Comparison of ENCODE assay signal across 1 cellular context in the genomic region with DNA sequence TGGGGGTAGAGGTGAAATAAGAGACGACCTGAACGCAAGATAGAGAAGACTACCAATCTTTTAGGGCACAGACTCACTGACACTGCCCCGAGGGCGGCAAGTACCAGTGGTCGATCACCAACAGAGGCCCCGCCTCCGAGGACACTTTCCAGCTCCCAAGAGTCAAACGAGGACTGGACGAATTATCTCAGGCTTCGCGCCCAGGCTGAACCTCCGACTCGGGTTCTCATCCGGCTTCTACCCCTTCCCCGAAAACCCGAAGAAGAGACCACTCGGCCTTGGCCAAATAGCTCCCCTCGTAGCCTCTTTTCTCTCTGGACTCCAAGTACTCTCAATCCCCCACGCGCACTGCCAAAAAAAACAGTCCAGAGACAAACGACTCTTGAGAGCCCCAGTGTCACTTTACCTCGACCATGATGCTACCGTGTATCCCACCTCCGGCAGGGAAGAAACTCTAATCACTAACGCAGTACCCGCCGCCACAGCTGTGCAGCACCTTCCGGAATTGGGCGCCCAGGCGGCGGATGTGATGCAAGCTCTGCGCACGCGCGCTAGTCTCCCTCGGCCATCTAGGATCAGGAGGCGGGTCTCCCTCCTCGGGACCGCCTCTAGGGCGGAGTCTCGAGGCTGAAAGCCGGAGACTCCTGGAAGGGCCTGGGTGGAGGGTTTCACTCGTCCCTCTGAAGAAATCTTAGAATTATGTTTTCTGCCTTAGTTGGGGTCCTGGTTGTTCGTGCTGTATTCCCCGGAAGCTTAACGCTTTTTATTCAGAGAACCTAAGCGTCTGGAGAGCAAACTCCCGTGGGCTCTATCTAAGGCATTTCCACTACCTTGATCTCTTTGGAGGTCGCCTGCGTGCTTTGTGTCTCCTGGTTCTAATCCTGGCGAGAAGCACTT.
TF ChIP-seq lines count a peak whose summit lies in the region.

A gene (minus strand): TSS at position 507 of the 897 bp plus-strand sequence. CDS start 92 bp downstream, at position 415.

TF ChIP-seq in HepG2, 621 proteins besides CTCF, POLR2A, EP300 and RAD21 (continued from another document and continues in another):
- TF ChIP-seq, protein P1, sequence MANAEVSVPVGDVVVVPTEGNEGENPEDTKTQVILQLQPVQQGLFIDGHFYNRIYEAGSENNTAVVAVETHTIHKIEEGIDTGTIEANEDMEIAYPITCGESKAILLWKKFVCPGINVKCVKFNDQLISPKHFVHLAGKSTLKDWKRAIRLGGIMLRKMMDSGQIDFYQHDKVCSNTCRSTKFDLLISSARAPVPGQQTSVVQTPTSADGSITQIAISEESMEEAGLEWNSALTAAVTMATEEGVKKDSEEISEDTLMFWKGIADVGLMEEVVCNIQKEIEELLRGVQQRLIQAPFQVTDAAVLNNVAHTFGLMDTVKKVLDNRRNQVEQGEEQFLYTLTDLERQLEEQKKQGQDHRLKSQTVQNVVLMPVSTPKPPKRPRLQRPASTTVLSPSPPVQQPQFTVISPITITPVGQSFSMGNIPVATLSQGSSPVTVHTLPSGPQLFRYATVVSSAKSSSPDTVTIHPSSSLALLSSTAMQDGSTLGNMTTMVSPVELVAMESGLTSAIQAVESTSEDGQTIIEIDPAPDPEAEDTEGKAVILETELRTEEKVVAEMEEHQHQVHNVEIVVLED (CRISPR knock-in tag; IDR thresholded peaks at IDR 0.05; ENCODE audit: borderline replicate concordance): peak; percentile 38; the same call in 1 of the 2 replicates
- TF ChIP-seq, protein P2, sequence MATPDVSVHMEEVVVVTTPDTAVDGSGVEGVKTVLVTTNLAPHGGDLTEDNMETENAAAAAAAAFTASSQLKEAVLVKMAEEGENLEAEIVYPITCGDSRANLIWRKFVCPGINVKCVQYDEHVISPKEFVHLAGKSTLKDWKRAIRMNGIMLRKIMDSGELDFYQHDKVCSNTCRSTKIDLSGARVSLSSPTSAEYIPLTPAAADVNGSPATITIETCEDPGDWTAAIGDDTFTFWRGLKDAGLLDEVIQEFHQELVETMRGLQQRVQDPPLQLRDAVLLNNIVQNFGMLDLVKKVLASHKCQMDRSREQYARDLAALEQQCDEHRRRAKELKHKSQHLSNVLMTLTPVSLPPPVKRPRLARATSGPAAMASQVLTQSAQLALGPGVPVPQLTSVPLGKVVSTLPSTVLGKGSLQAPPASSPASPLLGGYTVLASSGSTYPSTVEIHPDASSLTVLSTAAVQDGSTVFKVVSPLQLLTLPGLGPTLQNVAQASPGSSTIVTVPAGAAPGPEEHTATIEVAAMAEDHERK (CRISPR knock-in tag; IDR thresholded peaks at IDR 0.05; ENCODE audit: low read depth): no peak
- TF ChIP-seq, protein P3, sequence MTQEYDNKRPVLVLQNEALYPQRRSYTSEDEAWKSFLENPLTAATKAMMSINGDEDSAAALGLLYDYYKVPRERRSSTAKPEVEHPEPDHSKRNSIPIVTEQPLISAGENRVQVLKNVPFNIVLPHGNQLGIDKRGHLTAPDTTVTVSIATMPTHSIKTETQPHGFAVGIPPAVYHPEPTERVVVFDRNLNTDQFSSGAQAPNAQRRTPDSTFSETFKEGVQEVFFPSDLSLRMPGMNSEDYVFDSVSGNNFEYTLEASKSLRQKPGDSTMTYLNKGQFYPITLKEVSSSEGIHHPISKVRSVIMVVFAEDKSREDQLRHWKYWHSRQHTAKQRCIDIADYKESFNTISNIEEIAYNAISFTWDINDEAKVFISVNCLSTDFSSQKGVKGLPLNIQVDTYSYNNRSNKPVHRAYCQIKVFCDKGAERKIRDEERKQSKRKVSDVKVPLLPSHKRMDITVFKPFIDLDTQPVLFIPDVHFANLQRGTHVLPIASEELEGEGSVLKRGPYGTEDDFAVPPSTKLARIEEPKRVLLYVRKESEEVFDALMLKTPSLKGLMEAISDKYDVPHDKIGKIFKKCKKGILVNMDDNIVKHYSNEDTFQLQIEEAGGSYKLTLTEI (CRISPR knock-in tag; conservative IDR thresholded peaks at IDR 0.05): no peak
- TF ChIP-seq KMT2B (CRISPR knock-in tag; IDR thresholded peaks at IDR 0.05) (peak; percentile 84), ZBTB7B (CRISPR knock-in tag; IDR thresholded peaks at IDR 0.05) (no peak), SP2 (CRISPR knock-in tag; IDR thresholded peaks at IDR 0.05) (no peak), ARHGAP35 (CRISPR knock-in tag; IDR thresholded peaks at IDR 0.05; ENCODE audit: borderline replicate concordance) (no peak), ZNF558 (CRISPR knock-in tag; IDR thresholded peaks at IDR 0.05; ENCODE audit: borderline replicate concordance) (no peak), MEIS2 (CRISPR knock-in tag; IDR thresholded peaks at IDR 0.05) (no peak), NBN (conservative IDR thresholded peaks at IDR 0.05) (no peak), KDM4B (CRISPR knock-in tag; IDR thresholded peaks at IDR 0.05) (no peak), ZNF207 (IDR thresholded peaks at IDR 0.05; ENCODE audit: borderline replicate concordance) (no peak), KAT8 (CRISPR knock-in tag; IDR thresholded peaks at IDR 0.05) (peak; percentile 93), NCOR1 (IDR thresholded peaks at IDR 0.05; ENCODE audit: borderline replicate concordance, low read length) (no peak), ZNF564 (CRISPR knock-in tag; IDR thresholded peaks at IDR 0.05) (no peak), NCOA2 (CRISPR knock-in tag; IDR thresholded peaks at IDR 0.05) (no peak), HMGA1 (CRISPR knock-in tag; conservative IDR thresholded peaks at IDR 0.05) (no peak), ESRRA (CRISPR knock-in tag; IDR thresholded peaks at IDR 0.05; ENCODE audit: low read depth) (no peak), SRF (IDR thresholded peaks at IDR 0.05; ENCODE audit: low read depth, low read length) (no peak), YY1 (IDR thresholded peaks at IDR 0.05; ENCODE audit: insufficient read depth, insufficient replicate concordance, low read depth, low read length) (peak; percentile 52), ZNF460 (CRISPR knock-in tag; IDR thresholded peaks at IDR 0.05; ENCODE audit: borderline replicate concordance) (no peak), NFIC (IDR thresholded peaks at IDR 0.05; ENCODE audit: low read length) (no peak), XBP1 (CRISPR knock-in tag; IDR thresholded peaks at IDR 0.05) (no peak), ZNF337 (CRISPR knock-in tag; IDR thresholded peaks at IDR 0.05; ENCODE audit: borderline replicate concordance, low read depth) (peak; percentile 50; the same call in 1 of the 2 replicates), ZFAT (CRISPR knock-in tag; conservative IDR thresholded peaks at IDR 0.05) (no peak), FOSL2 (CRISPR knock-in tag; IDR thresholded peaks at IDR 0.05) (0 out of 2 replicates have a peak, but pooled peaks have one; percentile 10), ZNF557 (CRISPR knock-in tag; IDR thresholded peaks at IDR 0.05) (no peak), IRX3 (CRISPR knock-in tag; IDR thresholded peaks at IDR 0.05; ENCODE audit: borderline replicate concordance, low read depth) (no peak), MIER3 (CRISPR knock-in tag; IDR thresholded peaks at IDR 0.05; ENCODE audit: borderline replicate concordance) (no peak), PAF1 (CRISPR knock-in tag; IDR thresholded peaks at IDR 0.05) (no peak), NCOA5 (CRISPR knock-in tag; IDR thresholded peaks at IDR 0.05) (no peak), EEA1 (CRISPR knock-in tag; IDR thresholded peaks at IDR 0.05; ENCODE audit: borderline replicate concordance) (no peak), ZFY (CRISPR knock-in tag; IDR thresholded peaks at IDR 0.05) (peak; percentile 71), MLLT10 (CRISPR knock-in tag; IDR thresholded peaks at IDR 0.05) (no peak), GFI1 (CRISPR knock-in tag; IDR thresholded peaks at IDR 0.05; ENCODE audit: borderline replicate concordance) (no peak)
- TF ChIP-seq, protein P4, sequence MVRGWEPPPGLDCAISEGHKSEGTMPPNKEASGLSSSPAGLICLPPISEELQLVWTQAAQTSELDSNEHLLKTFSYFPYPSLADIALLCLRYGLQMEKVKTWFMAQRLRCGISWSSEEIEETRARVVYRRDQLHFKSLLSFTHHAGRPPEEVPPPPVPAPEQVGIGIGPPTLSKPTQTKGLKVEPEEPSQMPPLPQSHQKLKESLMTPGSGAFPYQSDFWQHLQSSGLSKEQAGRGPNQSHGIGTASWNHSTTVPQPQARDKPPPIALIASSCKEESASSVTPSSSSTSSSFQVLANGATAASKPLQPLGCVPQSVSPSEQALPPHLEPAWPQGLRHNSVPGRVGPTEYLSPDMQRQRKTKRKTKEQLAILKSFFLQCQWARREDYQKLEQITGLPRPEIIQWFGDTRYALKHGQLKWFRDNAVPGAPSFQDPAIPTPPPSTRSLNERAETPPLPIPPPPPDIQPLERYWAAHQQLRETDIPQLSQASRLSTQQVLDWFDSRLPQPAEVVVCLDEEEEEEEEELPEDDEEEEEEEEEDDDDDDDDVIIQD (CRISPR knock-in tag; IDR thresholded peaks at IDR 0.05; ENCODE audit: low read depth): 0 out of 2 replicates have a peak, but pooled peaks have one; percentile 52
- TF ChIP-seq, protein P5, sequence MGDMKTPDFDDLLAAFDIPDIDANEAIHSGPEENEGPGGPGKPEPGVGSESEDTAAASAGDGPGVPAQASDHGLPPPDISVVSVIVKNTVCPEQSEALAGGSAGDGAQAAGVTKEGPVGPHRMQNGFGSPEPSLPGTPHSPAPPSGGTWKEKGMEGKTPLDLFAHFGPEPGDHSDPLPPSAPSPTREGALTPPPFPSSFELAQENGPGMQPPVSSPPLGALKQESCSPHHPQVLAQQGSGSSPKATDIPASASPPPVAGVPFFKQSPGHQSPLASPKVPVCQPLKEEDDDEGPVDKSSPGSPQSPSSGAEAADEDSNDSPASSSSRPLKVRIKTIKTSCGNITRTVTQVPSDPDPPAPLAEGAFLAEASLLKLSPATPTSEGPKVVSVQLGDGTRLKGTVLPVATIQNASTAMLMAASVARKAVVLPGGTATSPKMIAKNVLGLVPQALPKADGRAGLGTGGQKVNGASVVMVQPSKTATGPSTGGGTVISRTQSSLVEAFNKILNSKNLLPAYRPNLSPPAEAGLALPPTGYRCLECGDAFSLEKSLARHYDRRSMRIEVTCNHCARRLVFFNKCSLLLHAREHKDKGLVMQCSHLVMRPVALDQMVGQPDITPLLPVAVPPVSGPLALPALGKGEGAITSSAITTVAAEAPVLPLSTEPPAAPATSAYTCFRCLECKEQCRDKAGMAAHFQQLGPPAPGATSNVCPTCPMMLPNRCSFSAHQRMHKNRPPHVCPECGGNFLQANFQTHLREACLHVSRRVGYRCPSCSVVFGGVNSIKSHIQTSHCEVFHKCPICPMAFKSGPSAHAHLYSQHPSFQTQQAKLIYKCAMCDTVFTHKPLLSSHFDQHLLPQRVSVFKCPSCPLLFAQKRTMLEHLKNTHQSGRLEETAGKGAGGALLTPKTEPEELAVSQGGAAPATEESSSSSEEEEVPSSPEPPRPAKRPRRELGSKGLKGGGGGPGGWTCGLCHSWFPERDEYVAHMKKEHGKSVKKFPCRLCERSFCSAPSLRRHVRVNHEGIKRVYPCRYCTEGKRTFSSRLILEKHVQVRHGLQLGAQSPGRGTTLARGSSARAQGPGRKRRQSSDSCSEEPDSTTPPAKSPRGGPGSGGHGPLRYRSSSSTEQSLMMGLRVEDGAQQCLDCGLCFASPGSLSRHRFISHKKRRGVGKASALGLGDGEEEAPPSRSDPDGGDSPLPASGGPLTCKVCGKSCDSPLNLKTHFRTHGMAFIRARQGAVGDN (CRISPR knock-in tag; IDR thresholded peaks at IDR 0.05): peak; percentile 87
- TF ChIP-seq, protein P6, sequence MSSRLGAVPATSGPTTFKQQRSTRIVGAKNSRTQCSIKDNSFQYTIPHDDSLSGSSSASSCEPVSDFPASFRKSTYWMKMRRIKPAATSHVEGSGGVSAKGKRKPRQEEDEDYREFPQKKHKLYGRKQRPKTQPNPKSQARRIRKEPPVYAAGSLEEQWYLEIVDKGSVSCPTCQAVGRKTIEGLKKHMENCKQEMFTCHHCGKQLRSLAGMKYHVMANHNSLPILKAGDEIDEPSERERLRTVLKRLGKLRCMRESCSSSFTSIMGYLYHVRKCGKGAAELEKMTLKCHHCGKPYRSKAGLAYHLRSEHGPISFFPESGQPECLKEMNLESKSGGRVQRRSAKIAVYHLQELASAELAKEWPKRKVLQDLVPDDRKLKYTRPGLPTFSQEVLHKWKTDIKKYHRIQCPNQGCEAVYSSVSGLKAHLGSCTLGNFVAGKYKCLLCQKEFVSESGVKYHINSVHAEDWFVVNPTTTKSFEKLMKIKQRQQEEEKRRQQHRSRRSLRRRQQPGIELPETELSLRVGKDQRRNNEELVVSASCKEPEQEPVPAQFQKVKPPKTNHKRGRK (CRISPR knock-in tag; IDR thresholded peaks at IDR 0.05): no peak
- TF ChIP-seq, protein P7, sequence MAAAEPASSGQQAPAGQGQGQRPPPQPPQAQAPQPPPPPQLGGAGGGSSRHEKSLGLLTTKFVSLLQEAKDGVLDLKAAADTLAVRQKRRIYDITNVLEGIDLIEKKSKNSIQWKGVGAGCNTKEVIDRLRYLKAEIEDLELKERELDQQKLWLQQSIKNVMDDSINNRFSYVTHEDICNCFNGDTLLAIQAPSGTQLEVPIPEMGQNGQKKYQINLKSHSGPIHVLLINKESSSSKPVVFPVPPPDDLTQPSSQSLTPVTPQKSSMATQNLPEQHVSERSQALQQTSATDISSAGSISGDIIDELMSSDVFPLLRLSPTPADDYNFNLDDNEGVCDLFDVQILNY (CRISPR knock-in tag; conservative IDR thresholded peaks at IDR 0.05): no peak; the same call in 1 of the 2 replicates
- TF ChIP-seq, protein P8, sequence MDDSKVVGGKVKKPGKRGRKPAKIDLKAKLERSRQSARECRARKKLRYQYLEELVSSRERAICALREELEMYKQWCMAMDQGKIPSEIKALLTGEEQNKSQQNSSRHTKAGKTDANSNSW (CRISPR knock-in tag; IDR thresholded peaks at IDR 0.05; ENCODE audit: borderline replicate concordance): no peak
- TF ChIP-seq, protein P9, sequence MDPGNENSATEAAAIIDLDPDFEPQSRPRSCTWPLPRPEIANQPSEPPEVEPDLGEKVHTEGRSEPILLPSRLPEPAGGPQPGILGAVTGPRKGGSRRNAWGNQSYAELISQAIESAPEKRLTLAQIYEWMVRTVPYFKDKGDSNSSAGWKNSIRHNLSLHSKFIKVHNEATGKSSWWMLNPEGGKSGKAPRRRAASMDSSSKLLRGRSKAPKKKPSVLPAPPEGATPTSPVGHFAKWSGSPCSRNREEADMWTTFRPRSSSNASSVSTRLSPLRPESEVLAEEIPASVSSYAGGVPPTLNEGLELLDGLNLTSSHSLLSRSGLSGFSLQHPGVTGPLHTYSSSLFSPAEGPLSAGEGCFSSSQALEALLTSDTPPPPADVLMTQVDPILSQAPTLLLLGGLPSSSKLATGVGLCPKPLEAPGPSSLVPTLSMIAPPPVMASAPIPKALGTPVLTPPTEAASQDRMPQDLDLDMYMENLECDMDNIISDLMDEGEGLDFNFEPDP (CRISPR knock-in tag; conservative IDR thresholded peaks at IDR 0.05): no peak
- TF ChIP-seq, protein P10, sequence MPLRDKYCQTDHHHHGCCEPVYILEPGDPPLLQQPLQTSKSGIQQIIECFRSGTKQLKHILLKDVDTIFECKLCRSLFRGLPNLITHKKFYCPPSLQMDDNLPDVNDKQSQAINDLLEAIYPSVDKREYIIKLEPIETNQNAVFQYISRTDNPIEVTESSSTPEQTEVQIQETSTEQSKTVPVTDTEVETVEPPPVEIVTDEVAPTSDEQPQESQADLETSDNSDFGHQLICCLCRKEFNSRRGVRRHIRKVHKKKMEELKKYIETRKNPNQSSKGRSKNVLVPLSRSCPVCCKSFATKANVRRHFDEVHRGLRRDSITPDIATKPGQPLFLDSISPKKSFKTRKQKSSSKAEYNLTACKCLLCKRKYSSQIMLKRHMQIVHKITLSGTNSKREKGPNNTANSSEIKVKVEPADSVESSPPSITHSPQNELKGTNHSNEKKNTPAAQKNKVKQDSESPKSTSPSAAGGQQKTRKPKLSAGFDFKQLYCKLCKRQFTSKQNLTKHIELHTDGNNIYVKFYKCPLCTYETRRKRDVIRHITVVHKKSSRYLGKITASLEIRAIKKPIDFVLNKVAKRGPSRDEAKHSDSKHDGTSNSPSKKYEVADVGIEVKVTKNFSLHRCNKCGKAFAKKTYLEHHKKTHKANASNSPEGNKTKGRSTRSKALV (CRISPR knock-in tag; IDR thresholded peaks at IDR 0.05): 0 out of 2 replicates have a peak, but pooled peaks have one; percentile 25
